ENCODE assay signal across 8 cellular contexts in the genomic region with DNA sequence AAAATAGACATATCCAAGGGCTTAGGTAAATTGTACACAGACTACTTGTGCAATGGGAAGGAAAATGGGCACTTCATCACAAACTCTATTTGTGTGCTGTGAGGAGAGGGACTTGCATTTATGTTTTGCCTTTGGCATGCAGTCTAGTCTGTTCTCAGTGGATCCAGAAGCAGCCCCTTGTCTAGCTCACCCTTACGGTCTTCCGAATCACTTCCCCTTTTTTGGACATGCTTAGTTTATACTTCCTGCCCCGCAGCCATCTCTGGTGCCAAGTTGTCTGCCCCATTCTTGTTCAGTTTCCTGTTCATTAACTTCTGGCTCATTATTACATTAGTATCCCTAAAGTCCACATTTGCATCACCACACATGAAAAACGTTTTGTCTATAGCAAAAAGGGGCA.
A peak's percentile ranks its signal among the peaks of the same experiment; 100 is the strongest.
DNase-seq lines count a peak whose midpoint lies in the region; ATAC-seq and TF ChIP-seq lines count a peak whose summit lies in the region.
"Had no signal": no experiment of that assay in that cellular context is flagged by ENCODE, and none has a peak within 500 bp of the region (broad histone marks: within the 10 kb centered on the region; RNA-seq: fewer than 3 reads in every experiment).

No MANE protein-coding gene starts in this region.

- peak; percentile 86 for DNase-seq in Karpas-422
- DNase-seq in glutamatergic neuron = no peak
- DNase-seq in effector CD8-positive, alpha-beta T cell (lab: John Stamatoyannopoulos, UW) = no peak
- no peak for DNase-seq in HEK293T (ENCODE audit: extremely low spot score)
- DNase-seq in tibial artery = no peak

- no peak overlapping the region for H3K27ac ChIP-seq in HEK293 (ENCODE audit: extremely low read depth, low read depth, low read length)
- H3K27ac ChIP-seq in Karpas-422 (ENCODE audit: low read length) = no peak overlapping the region
- no peak overlapping the region for H3K27ac ChIP-seq in tibial artery

- no peaks in the 10 kb centered on the region for H3K9me2 ChIP-seq in Karpas-422 (replicated peaks; ENCODE audit: insufficient read depth, low read length)

- no peaks in the 10 kb centered on the region for H4K20me1 ChIP-seq in Karpas-422 (ENCODE audit: insufficient read depth, low read depth, low read length)

- H3K4me1 ChIP-seq in HEK293 (ENCODE audit: control insufficient read depth, insufficient read depth, low read length) (peaks cover 14% of the 10 kb centered on the region; the same call in 1 of the 2 replicates), Karpas-422 (ENCODE audit: low read length) (peaks cover 8% of the 10 kb centered on the region), tibial artery (peaks cover 0 to 5% (median 0%) of the 10 kb centered on the region in 4 donors)

- no peaks in the 10 kb centered on the region for H3K9me3 ChIP-seq in HEK293 (ENCODE audit: control insufficient read depth, insufficient read depth, low read depth, low read length)
- H3K9me3 ChIP-seq in Karpas-422 (ENCODE audit: low read length) = no peaks in the 10 kb centered on the region
- no peaks in the 10 kb centered on the region for H3K9me3 ChIP-seq in tibial artery

- H3K4me2 ChIP-seq in Karpas-422 (ENCODE audit: low read depth, low read length, poor library complexity, severe bottlenecking) = peak overlapping the region; percentile 14

- no peaks in the 10 kb centered on the region for H3K27me3 Mint-ChIP-seq in glutamatergic neuron (ENCODE audit: unreplicated experiment)
- H3K27me3 Mint-ChIP-seq: IgD-negative memory B cell had no signal

- no peaks in the 10 kb centered on the region for H3K27me3 ChIP-seq in Karpas-422 (ENCODE audit: low read length)
- H3K27me3 ChIP-seq in tibial artery = peaks cover 0 to 3% of the 10 kb centered on the region in 2 donors

- no peaks in the 10 kb centered on the region for H3K36me3 Mint-ChIP-seq in glutamatergic neuron (ENCODE audit: unreplicated experiment)
- H3K36me3 Mint-ChIP-seq: IgD-negative memory B cell had no signal

- peaks cover 2% of the 10 kb centered on the region for H3K9me3 Mint-ChIP-seq in glutamatergic neuron (ENCODE audit: unreplicated experiment)
- H3K9me3 Mint-ChIP-seq: IgD-negative memory B cell had no signal

- TF ChIP-seq CTCF in HEK293 (tag by site-specific recombination; IDR thresholded peaks at IDR 0.05) (no peak), glutamatergic neuron (IDR thresholded peaks at IDR 0.05; ENCODE audit: partially characterized antibody, unreplicated experiment) (no peak), tibial artery (IDR thresholded peaks at IDR 0.05) (no peak)

- peak; percentile 97 for ATAC-seq in GM18870 (IDR thresholded peaks at IDR 0.05; ENCODE audit: unreplicated experiment)

- CTCF ChIA-PET in HEK293 (lab: Yijun Ruan, JAX) = interaction anchor here (1.1 kb wide), 1 partner anchor 73 kb away, joined by 3 read pairs; no protein-coding TSS in a partner anchor
- CTCF ChIA-PET in HEK293T (lab: Yijun Ruan, JAX) = no interaction called here

- intact Hi-C loops in tibial artery (cut with DNase I; ENCODE audit: low total_unique reads) = no loop called here

- H3K4me3 ChIP-seq in HEK293 (ENCODE audit: low read depth, low read length) = no peak overlapping the region
- no peak overlapping the region for H3K4me3 ChIP-seq in Karpas-422 (ENCODE audit: low read length)
- no peak overlapping the region for H3K4me3 ChIP-seq in tibial artery

- peak overlapping the region; percentile 14 for H3K27ac Mint-ChIP-seq in glutamatergic neuron (ENCODE audit: unreplicated experiment)
- H3K27ac Mint-ChIP-seq: IgD-negative memory B cell had no signal

- H3K36me3 ChIP-seq in HEK293 (ENCODE audit: control insufficient read depth in 2 of 2, insufficient read depth in 1 of 2, low read length in 2 of 2) (no peaks in the 10 kb centered on the region), Karpas-422 (ENCODE audit: insufficient read depth, low read length) (no peaks in the 10 kb centered on the region), tibial artery (no peaks in the 10 kb centered on the region)

- H2AFZ ChIP-seq in Karpas-422 (ENCODE audit: low read length) = peak overlapping the region; percentile 51; the same call in 1 of the 2 replicates

- POLR2A ChIA-PET in HEK293 (lab: Yijun Ruan, JAX) (no interaction called here), HEK293T (lab: Yijun Ruan, JAX) (no interaction called here)

- peaks cover 29% of the 10 kb centered on the region for H3K4me1 Mint-ChIP-seq in glutamatergic neuron (ENCODE audit: low read depth, unreplicated experiment)

- H3K4me3 Mint-ChIP-seq in glutamatergic neuron (ENCODE audit: unreplicated experiment) = no peak overlapping the region

- H3K9ac ChIP-seq in Karpas-422 (ENCODE audit: low read length) = no peak overlapping the region

- no peaks in the 10 kb centered on the region for H3K79me2 ChIP-seq in Karpas-422 (ENCODE audit: low read length)

TF ChIP-seq in HEK293, 187 proteins besides CTCF, POLR2A, EP300 and RAD21:
- TF ChIP-seq, protein P1, sequence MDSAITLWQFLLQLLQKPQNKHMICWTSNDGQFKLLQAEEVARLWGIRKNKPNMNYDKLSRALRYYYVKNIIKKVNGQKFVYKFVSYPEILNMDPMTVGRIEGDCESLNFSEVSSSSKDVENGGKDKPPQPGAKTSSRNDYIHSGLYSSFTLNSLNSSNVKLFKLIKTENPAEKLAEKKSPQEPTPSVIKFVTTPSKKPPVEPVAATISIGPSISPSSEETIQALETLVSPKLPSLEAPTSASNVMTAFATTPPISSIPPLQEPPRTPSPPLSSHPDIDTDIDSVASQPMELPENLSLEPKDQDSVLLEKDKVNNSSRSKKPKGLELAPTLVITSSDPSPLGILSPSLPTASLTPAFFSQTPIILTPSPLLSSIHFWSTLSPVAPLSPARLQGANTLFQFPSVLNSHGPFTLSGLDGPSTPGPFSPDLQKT (IDR thresholded peaks at IDR 0.05; ENCODE audit: borderline replicate concordance, low read depth, low read length) = 0 out of 2 replicates have a peak, but pooled peaks have one; percentile 40
- no peak for TF ChIP-seq ZBTB7A (tag by site-specific recombination; IDR thresholded peaks at IDR 0.05; ENCODE audit: low read depth)

TF ChIP-seq in HEK293T, 16 proteins besides CTCF, POLR2A, EP300 and RAD21:
- TF ChIP-seq TARDBP (IDR thresholded peaks at IDR 0.05) = no peak
- no peak for TF ChIP-seq ZNF384 (IDR thresholded peaks at IDR 0.05)
- TF ChIP-seq FOXK2 (IDR thresholded peaks at IDR 0.05) = no peak
- TF ChIP-seq ARNT (IDR thresholded peaks at IDR 0.05) = no peak
